11 cellular contexts compared by ENCODE assay signal in the genomic region with DNA sequence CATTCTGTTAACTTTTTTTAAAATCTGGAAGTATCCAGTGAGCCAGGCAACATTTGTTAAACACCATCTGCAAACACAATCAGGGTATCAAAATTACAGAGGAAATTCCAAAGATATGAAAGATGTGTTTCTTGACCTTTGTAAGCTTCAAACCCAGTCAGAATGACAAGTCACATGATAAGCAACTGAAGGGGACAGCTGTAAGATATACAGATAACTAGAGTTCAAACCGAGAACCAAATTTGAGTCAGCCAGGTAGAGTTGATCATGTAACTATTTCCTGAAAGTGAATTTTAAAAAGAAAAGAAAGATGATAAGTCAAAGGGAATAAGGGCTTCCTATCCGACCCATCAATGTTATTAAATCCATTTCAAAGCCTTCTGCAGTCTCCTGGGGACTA.
A peak's percentile ranks its signal among the peaks of the same experiment; 100 is the strongest.
DNase-seq lines count a peak whose midpoint lies in the region; ATAC-seq and TF ChIP-seq lines count a peak whose summit lies in the region.
"Had no signal": no experiment of that assay in that cellular context is flagged by ENCODE, and none has a peak within 500 bp of the region (broad histone marks: within the 10 kb centered on the region; RNA-seq: fewer than 3 reads in every experiment).

No MANE protein-coding gene starts in this region.

- TF ChIP-seq CTCF in nephron (IDR thresholded peaks at IDR 0.05; ENCODE audit: unreplicated experiment in 3 of 3) (no peak), vagina (IDR thresholded peaks at IDR 0.05) (no peak)

- no peak overlapping the region for H3K27ac ChIP-seq in vagina

- no peaks in the 10 kb centered on the region for H3K36me3 Mint-ChIP-seq in nephron (ENCODE audit: low read depth)
- H3K36me3 Mint-ChIP-seq in activated T-cell treated with anti-CD3 and anti-CD28 coated beads, Interleukin-2, amount 50 U/mL, for 72 hours (ENCODE audit: insufficient read depth in 2 of 2): no peaks in the 10 kb centered on the region
- H3K36me3 Mint-ChIP-seq in activated CD8-positive, alpha-beta T cell treated with anti-CD3 and anti-CD28 coated beads, Interleukin-2, amount 10 ng/mL, durations not matched to agents 7 days and 5 days (ENCODE audit: low read depth): no peaks in the 10 kb centered on the region
- H3K36me3 Mint-ChIP-seq in activated CD4-positive, alpha-beta memory T cell treated with anti-CD3 and anti-CD28 coated beads, Interleukin-2, amount 10 ng/mL, durations not matched to agents 7 days and 5 days (ENCODE audit: low read depth): no peaks in the 10 kb centered on the region
- H3K36me3 Mint-ChIP-seq: activated naive CD8-positive, alpha-beta T cell had no signal

- H3K4me1 ChIP-seq in vagina: no peaks in the 10 kb centered on the region

- peak overlapping the region; percentile 6 to 81 (median 36) for H3K27ac Mint-ChIP-seq in nephron
- H3K27ac Mint-ChIP-seq in activated T-cell treated with anti-CD3 and anti-CD28 coated beads, Interleukin-2, amount 50 U/mL, for 72 hours: no peak overlapping the region
- H3K27ac Mint-ChIP-seq in activated CD8-positive, alpha-beta T cell treated with anti-CD3 and anti-CD28 coated beads, Interleukin-2, amount 10 ng/mL, durations not matched to agents 7 days and 5 days: no peak overlapping the region
- H3K27ac Mint-ChIP-seq in activated CD4-positive, alpha-beta memory T cell treated with anti-CD3 and anti-CD28 coated beads, Interleukin-2, amount 10 ng/mL, durations not matched to agents 7 days and 5 days: no peak overlapping the region
- H3K27ac Mint-ChIP-seq: activated naive CD8-positive, alpha-beta T cell had no signal

- H3K4me1 Mint-ChIP-seq in nephron: peaks cover 56% of the 10 kb centered on the region
- no peaks in the 10 kb centered on the region for H3K4me1 Mint-ChIP-seq in activated T-cell treated with anti-CD3 and anti-CD28 coated beads, Interleukin-2, amount 50 U/mL, for 72 hours (ENCODE audit: low read depth)
- H3K4me1 Mint-ChIP-seq in activated CD8-positive, alpha-beta T cell treated with anti-CD3 and anti-CD28 coated beads, Interleukin-2, amount 10 ng/mL, durations not matched to agents 7 days and 5 days (ENCODE audit: low read depth): no peaks in the 10 kb centered on the region
- H3K4me1 Mint-ChIP-seq in activated CD4-positive, alpha-beta memory T cell treated with anti-CD3 and anti-CD28 coated beads, Interleukin-2, amount 10 ng/mL, durations not matched to agents 7 days and 5 days: no peaks in the 10 kb centered on the region

- no peaks in the 10 kb centered on the region for H3K27me3 ChIP-seq in vagina

- no peak overlapping the region for H3K4me3 ChIP-seq in vagina

- no peaks in the 10 kb centered on the region for H3K36me3 ChIP-seq in vagina

- no peaks in the 10 kb centered on the region for H3K27me3 Mint-ChIP-seq in nephron (ENCODE audit: low read depth)
- H3K27me3 Mint-ChIP-seq in activated T-cell treated with anti-CD3 and anti-CD28 coated beads, Interleukin-2, amount 50 U/mL, for 72 hours (ENCODE audit: low read depth): no peaks in the 10 kb centered on the region
- H3K27me3 Mint-ChIP-seq in activated CD8-positive, alpha-beta T cell treated with anti-CD3 and anti-CD28 coated beads, Interleukin-2, amount 10 ng/mL, durations not matched to agents 7 days and 5 days (ENCODE audit: low read depth): no peaks in the 10 kb centered on the region
- peaks cover 2% of the 10 kb centered on the region for H3K27me3 Mint-ChIP-seq in activated CD4-positive, alpha-beta memory T cell treated with anti-CD3 and anti-CD28 coated beads, Interleukin-2, amount 10 ng/mL, durations not matched to agents 7 days and 5 days

- CTCF ChIA-PET in activated CD8-positive, alpha-beta T cell treated with anti-CD3 and anti-CD28 coated beads, Interleukin-2, amount 10 ng/mL, durations not matched to agents 7 days and 5 days (lab: Charles Lee): no interaction called here
- CTCF ChIA-PET in activated CD4-positive, alpha-beta memory T cell treated with anti-CD3 and anti-CD28 coated beads, Interleukin-2, amount 10 ng/mL, durations not matched to agents 7 days and 5 days (lab: Charles Lee): no interaction called here

- ATAC-seq in GM19023 (IDR thresholded peaks at IDR 0.05; ENCODE audit: unreplicated experiment) (peak; percentile 87), GM21717 (IDR thresholded peaks at IDR 0.05; ENCODE audit: unreplicated experiment) (peak; percentile 86), HG03159 (IDR thresholded peaks at IDR 0.05; ENCODE audit: unreplicated experiment) (peak; percentile 89)
- no peak for ATAC-seq in activated T-cell treated with anti-CD3 and anti-CD28 coated beads, Interleukin-2, amount 50 U/mL, for 72 hours (replicated peaks in 1 of 2)
- no peak for ATAC-seq in activated CD8-positive, alpha-beta T cell treated with anti-CD3 and anti-CD28 coated beads, Interleukin-2, amount 10 ng/mL, durations not matched to agents 7 days and 5 days
- ATAC-seq: activated CD4-positive, CD25-positive, alpha-beta regulatory T cell treated with anti-CD3 and anti-CD28 coated beads, Interleukin-2, amount 50 U/mL, for 24 hours had no signal

- POLR2A ChIA-PET in activated CD8-positive, alpha-beta T cell treated with anti-CD3 and anti-CD28 coated beads, Interleukin-2, amount 10 ng/mL, durations not matched to agents 7 days and 5 days (lab: Charles Lee): no interaction called here
- POLR2A ChIA-PET in activated CD4-positive, alpha-beta memory T cell treated with anti-CD3 and anti-CD28 coated beads, Interleukin-2, amount 10 ng/mL, durations not matched to agents 7 days and 5 days (lab: Charles Lee): no interaction called here

- no peak for DNase-seq in vagina (ENCODE audit: extremely low spot score in 2 of 2)
- no peak for DNase-seq in activated T-cell treated with anti-CD3 and anti-CD28 coated beads, Interleukin-2, amount 50 U/mL, for 72 hours
- no peak for DNase-seq in activated CD8-positive, alpha-beta T cell treated with anti-CD3 and anti-CD28 coated beads, Interleukin-2, amount 10 ng/mL, durations not matched to agents 7 days and 5 days
- no peak for DNase-seq in activated CD4-positive, alpha-beta memory T cell treated with anti-CD3 and anti-CD28 coated beads, Interleukin-2, amount 10 ng/mL, durations not matched to agents 7 days and 5 days
- DNase-seq: dermis blood vessel endothelial cell had no signal

- H3K4me3 Mint-ChIP-seq in nephron: no peak overlapping the region
- no peak overlapping the region for H3K4me3 Mint-ChIP-seq in activated T-cell treated with anti-CD3 and anti-CD28 coated beads, Interleukin-2, amount 50 U/mL, for 72 hours
- H3K4me3 Mint-ChIP-seq in activated CD8-positive, alpha-beta T cell treated with anti-CD3 and anti-CD28 coated beads, Interleukin-2, amount 10 ng/mL, durations not matched to agents 7 days and 5 days: no peak overlapping the region
- no peak overlapping the region for H3K4me3 Mint-ChIP-seq in activated CD4-positive, alpha-beta memory T cell treated with anti-CD3 and anti-CD28 coated beads, Interleukin-2, amount 10 ng/mL, durations not matched to agents 7 days and 5 days
- H3K4me3 Mint-ChIP-seq: activated naive CD8-positive, alpha-beta T cell had no signal

- H3K9me3 Mint-ChIP-seq in nephron: peaks cover 2% of the 10 kb centered on the region
- H3K9me3 Mint-ChIP-seq in activated T-cell treated with anti-CD3 and anti-CD28 coated beads, Interleukin-2, amount 50 U/mL, for 72 hours: no peaks in the 10 kb centered on the region
- H3K9me3 Mint-ChIP-seq in activated CD8-positive, alpha-beta T cell treated with anti-CD3 and anti-CD28 coated beads, Interleukin-2, amount 10 ng/mL, durations not matched to agents 7 days and 5 days (ENCODE audit: insufficient read depth): no peaks in the 10 kb centered on the region
- no peaks in the 10 kb centered on the region for H3K9me3 Mint-ChIP-seq in activated CD4-positive, alpha-beta memory T cell treated with anti-CD3 and anti-CD28 coated beads, Interleukin-2, amount 10 ng/mL, durations not matched to agents 7 days and 5 days

- H3K9me3 ChIP-seq in vagina: no peaks in the 10 kb centered on the region

- intact Hi-C loops in vagina (cut with DNase I): no loop called here

- no peak for TF ChIP-seq POLR2A in vagina (IDR thresholded peaks at IDR 0.05)

Comparison
In these comparisons a context has a peak if more than half of its experiments do, and no peak if none do; other contexts are left out.
1. ATAC-seq: peak in GM19023 (single experiment), GM21717 (single experiment) and HG03159 (single experiment); none in activated T-cell treated with anti-CD3 and anti-CD28 coated beads, Interleukin-2, amount 50 U/mL, for 72 hours (0 of 2) and activated CD8-positive, alpha-beta T cell treated with anti-CD3 and anti-CD28 coated beads, Interleukin-2, amount 10 ng/mL, durations not matched to agents 7 days and 5 days (single experiment).
2. H3K27ac Mint-ChIP-seq: peak in nephron (3 of 3); none in activated T-cell treated with anti-CD3 and anti-CD28 coated beads, Interleukin-2, amount 50 U/mL, for 72 hours (single experiment), activated CD8-positive, alpha-beta T cell treated with anti-CD3 and anti-CD28 coated beads, Interleukin-2, amount 10 ng/mL, durations not matched to agents 7 days and 5 days (single experiment) and activated CD4-positive, alpha-beta memory T cell treated with anti-CD3 and anti-CD28 coated beads, Interleukin-2, amount 10 ng/mL, durations not matched to agents 7 days and 5 days (single experiment).